Comparison of ENCODE assay signal across 16 cellular contexts in genomic region chr9:41123396-41123795, GRCh38. TPM values are rescaled to one million over a fixed set of nuclear protein-coding genes. Genes with fewer than 3 reads are reported as not detected.
"Had no signal": no experiment of that assay in that cellular context is flagged by ENCODE, and none has a peak within 500 bp of the region (broad histone marks: within the 10 kb centered on the region; RNA-seq: fewer than 3 reads in every experiment).

No MANE protein-coding gene starts in this region.

RNA-seq across cellular contexts. Expression of gene FOXD4L6, which starts 5.1 kb away (rescaled TPM):
- total RNA-seq: kidney; left ventricle myocardium inferior; lower leg skin; lung microvascular endothelial cell; mesenteric fat pad; mucosa of gallbladder; naive thymus-derived CD8-positive, alpha-beta T cell; ovary; right cardiac atrium; skeletal muscle tissue; testis; thyroid gland; transverse colon; ureter had no signal
- polyA plus RNA-seq: immature natural killer cell; naive thymus-derived CD8-positive, alpha-beta T cell; ovary; right cardiac atrium; smooth muscle cell had no signal
